35 cellular contexts compared by ENCODE assay signal in the genomic region with DNA sequence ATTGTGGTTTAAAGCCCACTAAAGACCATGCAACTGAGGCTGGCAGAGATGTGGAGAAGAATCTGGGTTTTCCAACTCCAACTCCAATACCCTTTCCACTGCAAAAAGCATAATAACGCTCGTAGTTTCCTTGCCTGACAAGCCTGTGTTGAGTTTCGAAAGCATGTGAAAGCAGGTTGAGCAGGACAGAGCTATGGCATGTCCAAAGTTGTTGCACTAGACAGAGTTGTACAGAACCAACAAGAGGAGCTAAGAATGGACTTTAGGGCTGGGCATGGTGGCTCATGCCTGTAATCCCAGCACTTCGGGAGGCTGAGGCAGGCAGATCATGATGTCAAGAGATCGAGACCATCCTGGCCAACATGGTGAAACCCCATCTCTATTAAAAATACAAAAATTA.
"Had no signal": no experiment of that assay in that cellular context is flagged by ENCODE, and none has a peak within 500 bp of the region (broad histone marks: within the 10 kb centered on the region; RNA-seq: fewer than 3 reads in every experiment).

No MANE protein-coding gene starts in this region.

- H3K4me3 ChIP-seq: MG63 had no signal

- H3K27ac ChIP-seq: KMS-11 had no signal

- H3K27me3 ChIP-seq: MG63 had no signal

- H3K9me3 ChIP-seq: MG63 had no signal

- H3K36me3 ChIP-seq: MG63 had no signal

- DNase-seq: Karpas-422, Kasumi-1, KBM-7, KG1, MG63, MM.1S, MV-4-11, NCI-H1048, NCI-H1092, NCI-H1092 treated with DMSO at 0.1 percent for 48 hours, NCI-H1105, NCI-H1105 treated with DMSO at 0.1 percent for 48 hours, NCI-H1417, NCI-H1417 treated with DMSO at 0.1 percent for 48 hours, NCI-H1436, NCI-H1436 treated with DMSO at 0.1 percent for 48 hours, NCI-H146, NCI-H1694, NCI-H1694 treated with DMSO at 0.1 percent for 48 hours, NCI-H187, NCI-H187 treated with DMSO at 0.1 percent for 48 hours, NCI-H1930, NCI-H2029, NCI-H2029 treated with DMSO at 0.1 percent for 48 hours, NCI-H2081, NCI-H2081 treated with DMSO at 0.1 percent for 48 hours, NCI-H2107, NCI-H2171, NCI-H2171 treated with DMSO at 0.1 percent for 48 hours, NCI-H2227 treated with DMSO at 0.1 percent for 48 hours, NCI-H226, NCI-H345, NCI-H446, NCI-H446 treated with DMSO at 0.1 percent for 48 hours had no signal
